In the genomic region with DNA sequence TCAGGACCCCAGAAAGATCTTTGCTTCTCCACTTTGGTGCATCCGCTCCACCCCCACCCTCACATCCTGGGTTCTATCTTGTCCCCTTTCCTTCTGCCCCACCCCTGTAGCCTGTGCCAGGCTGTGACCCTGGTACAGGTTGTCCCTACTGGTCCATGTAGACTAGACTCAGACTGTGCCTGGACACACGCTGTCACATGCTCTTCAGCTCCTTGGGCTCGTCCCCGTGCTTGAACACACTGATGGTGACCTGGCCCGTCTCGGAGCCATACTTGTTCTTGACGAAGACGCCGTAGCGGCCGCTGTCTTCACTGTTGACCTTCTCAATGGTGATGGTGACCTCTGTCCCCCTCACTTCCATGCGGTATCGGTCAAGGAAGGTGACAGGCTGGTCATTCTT, we compare ENCODE assay signal across 1 cellular context.
TF ChIP-seq lines count a peak whose summit lies in the region.

No MANE protein-coding gene starts in this region.

TF ChIP-seq in H1, 55 proteins besides CTCF, POLR2A, EP300 and RAD21:
- no peak for TF ChIP-seq ATF3 (IDR thresholded peaks at IDR 0.05; ENCODE audit: insufficient read depth, low read depth, low read length)
- TF ChIP-seq TCF12 (IDR thresholded peaks at IDR 0.05; ENCODE audit: low read depth, low read length), result no peak
- TF ChIP-seq E2F6 (IDR thresholded peaks at IDR 0.05), result no peak
- no peak for TF ChIP-seq BACH1 (IDR thresholded peaks at IDR 0.05; ENCODE audit: low read length)
- TF ChIP-seq EGR1 (IDR thresholded peaks at IDR 0.05; ENCODE audit: borderline replicate concordance, low read depth, low read length), result no peak
